ENCODE assay signal across 1 cellular context in the genomic region with DNA sequence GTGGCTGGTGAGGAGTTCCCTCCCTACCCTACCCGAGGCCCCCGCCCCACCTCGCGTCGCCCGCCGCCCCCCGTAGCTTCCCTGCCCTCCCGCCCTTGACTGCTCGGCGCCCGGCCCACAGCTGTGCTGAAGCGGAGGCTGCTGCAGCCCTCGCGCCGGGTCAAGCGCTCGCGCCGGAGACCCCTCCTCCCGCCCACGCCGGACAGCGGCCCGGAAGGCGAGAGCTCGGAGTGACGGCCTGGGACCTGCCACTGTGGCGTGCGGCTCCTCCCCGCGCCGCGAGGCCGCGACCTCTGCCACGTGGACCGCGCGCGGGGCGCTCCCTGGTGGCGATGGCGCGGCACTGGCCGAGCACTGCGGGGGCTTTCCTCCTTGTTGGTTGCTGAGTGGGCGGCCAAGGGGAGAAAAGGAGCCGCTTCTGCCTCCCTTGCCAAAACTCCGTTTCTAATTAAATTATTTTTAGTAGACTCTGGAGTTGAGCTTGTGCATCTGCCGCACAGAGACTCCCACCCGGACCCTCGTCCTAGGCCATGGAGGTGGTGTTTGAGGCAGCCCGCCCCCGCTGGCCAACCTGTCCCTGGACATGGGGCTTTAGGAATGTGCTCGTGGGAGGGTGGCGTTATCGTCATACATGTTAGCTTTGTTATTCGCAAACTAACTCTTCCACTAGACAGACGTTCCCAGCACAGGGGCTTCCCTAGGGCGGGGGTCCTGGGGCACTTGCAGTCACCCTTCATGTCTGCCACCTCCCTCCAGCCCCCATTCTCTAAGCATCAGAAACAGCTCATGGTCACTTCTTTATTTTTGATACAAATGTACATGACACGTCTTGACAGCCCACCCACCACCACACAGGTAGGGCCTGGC.
A peak's percentile ranks its signal among the peaks of the same experiment; 100 is the strongest.
TF ChIP-seq lines count a peak whose summit lies in the region.

No MANE protein-coding gene starts in this region.

TF ChIP-seq in WTC11, 78 proteins besides CTCF, POLR2A, EP300 and RAD21 (continued from another document):
- TF ChIP-seq, protein P1, sequence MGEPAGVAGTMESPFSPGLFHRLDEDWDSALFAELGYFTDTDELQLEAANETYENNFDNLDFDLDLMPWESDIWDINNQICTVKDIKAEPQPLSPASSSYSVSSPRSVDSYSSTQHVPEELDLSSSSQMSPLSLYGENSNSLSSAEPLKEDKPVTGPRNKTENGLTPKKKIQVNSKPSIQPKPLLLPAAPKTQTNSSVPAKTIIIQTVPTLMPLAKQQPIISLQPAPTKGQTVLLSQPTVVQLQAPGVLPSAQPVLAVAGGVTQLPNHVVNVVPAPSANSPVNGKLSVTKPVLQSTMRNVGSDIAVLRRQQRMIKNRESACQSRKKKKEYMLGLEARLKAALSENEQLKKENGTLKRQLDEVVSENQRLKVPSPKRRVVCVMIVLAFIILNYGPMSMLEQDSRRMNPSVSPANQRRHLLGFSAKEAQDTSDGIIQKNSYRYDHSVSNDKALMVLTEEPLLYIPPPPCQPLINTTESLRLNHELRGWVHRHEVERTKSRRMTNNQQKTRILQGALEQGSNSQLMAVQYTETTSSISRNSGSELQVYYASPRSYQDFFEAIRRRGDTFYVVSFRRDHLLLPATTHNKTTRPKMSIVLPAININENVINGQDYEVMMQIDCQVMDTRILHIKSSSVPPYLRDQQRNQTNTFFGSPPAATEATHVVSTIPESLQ (CRISPR knock-in tag; IDR thresholded peaks at IDR 0.05) = no peak
- TF ChIP-seq ZNF232 (CRISPR knock-in tag; IDR thresholded peaks at IDR 0.05) (0 out of 2 replicates have a peak, but pooled peaks have one; percentile 34), ZNF317 (CRISPR knock-in tag; IDR thresholded peaks at IDR 0.05; ENCODE audit: borderline replicate concordance, low read depth) (no peak), RORB (CRISPR knock-in tag; IDR thresholded peaks at IDR 0.05) (no peak), ZNF138 (CRISPR knock-in tag; conservative IDR thresholded peaks at IDR 0.05) (0 out of 2 replicates have a peak, but pooled peaks have one; percentile 49), EMX1 (CRISPR knock-in tag; IDR thresholded peaks at IDR 0.05) (no peak), NFATC4 (CRISPR knock-in tag; IDR thresholded peaks at IDR 0.05) (0 out of 2 replicates have a peak, but pooled peaks have one; percentile 55)
- TF ChIP-seq, protein P2, sequence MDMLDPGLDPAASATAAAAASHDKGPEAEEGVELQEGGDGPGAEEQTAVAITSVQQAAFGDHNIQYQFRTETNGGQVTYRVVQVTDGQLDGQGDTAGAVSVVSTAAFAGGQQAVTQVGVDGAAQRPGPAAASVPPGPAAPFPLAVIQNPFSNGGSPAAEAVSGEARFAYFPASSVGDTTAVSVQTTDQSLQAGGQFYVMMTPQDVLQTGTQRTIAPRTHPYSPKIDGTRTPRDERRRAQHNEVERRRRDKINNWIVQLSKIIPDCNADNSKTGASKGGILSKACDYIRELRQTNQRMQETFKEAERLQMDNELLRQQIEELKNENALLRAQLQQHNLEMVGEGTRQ (CRISPR knock-in tag; IDR thresholded peaks at IDR 0.05) = peak; percentile 73
- TF ChIP-seq, protein P3, sequence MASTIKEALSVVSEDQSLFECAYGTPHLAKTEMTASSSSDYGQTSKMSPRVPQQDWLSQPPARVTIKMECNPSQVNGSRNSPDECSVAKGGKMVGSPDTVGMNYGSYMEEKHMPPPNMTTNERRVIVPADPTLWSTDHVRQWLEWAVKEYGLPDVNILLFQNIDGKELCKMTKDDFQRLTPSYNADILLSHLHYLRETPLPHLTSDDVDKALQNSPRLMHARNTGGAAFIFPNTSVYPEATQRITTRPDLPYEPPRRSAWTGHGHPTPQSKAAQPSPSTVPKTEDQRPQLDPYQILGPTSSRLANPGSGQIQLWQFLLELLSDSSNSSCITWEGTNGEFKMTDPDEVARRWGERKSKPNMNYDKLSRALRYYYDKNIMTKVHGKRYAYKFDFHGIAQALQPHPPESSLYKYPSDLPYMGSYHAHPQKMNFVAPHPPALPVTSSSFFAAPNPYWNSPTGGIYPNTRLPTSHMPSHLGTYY (CRISPR knock-in tag; IDR thresholded peaks at IDR 0.05) = 0 out of 2 replicates have a peak, but pooled peaks have one; percentile 48
- TF ChIP-seq, protein P4, sequence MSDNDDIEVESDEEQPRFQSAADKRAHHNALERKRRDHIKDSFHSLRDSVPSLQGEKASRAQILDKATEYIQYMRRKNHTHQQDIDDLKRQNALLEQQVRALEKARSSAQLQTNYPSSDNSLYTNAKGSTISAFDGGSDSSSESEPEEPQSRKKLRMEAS (CRISPR knock-in tag; IDR thresholded peaks at IDR 0.05) = peak; percentile 89; the same call in 1 of the 2 replicates
- TF ChIP-seq, protein P5, sequence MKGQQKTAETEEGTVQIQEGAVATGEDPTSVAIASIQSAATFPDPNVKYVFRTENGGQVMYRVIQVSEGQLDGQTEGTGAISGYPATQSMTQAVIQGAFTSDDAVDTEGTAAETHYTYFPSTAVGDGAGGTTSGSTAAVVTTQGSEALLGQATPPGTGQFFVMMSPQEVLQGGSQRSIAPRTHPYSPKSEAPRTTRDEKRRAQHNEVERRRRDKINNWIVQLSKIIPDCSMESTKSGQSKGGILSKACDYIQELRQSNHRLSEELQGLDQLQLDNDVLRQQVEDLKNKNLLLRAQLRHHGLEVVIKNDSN (CRISPR knock-in tag; IDR thresholded peaks at IDR 0.05) = no peak; the same call in 1 of the 2 replicates
